1 cellular context compared by ENCODE assay signal in the genomic region with DNA sequence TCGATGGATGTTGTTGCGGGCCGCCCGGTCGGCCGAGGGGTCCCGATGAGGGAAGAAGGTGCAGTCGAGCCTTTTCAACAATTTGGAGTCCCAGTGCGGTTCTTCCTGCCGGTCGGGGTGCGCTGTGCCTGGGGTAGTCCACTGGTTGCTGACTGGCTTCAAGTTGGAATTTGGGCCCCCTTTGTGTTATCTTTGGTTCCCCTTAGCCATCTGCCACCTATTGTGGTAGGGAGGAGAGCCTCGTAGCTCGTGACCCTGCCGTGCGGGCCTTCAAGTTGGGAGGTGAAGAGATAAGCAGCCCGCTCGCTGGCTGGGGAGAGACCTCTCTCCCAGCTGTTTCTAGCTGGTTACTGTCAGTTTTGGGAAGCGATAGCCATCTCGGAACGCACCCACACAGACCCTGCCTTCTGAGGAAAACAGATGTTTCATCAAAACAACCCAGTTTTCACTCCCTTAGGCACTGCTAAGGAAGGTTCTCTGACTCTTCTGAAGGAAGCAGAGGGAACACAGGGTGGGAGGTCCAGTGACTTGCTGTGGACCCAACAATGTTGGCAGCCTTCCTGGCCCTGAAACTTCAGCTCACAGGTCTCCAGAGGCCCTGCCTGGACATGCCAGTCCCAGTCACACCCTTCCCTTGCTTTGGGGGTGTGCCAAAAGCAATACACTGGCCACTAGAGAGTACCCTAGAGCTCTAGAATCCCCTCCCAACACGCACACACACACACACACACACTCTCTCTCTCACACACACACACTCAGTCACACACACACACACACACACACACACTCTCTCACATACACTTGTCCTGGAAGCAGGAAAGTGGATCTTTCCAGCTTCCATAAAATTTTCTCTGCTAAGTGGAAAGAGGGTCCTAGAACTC.
TF ChIP-seq lines count a peak whose summit lies in the region.

No MANE protein-coding gene starts in this region.

TF ChIP-seq in K562, 482 proteins besides CTCF, POLR2A, EP300 and RAD21 (continued from another document and continues in another):
- TF ChIP-seq, protein P1, sequence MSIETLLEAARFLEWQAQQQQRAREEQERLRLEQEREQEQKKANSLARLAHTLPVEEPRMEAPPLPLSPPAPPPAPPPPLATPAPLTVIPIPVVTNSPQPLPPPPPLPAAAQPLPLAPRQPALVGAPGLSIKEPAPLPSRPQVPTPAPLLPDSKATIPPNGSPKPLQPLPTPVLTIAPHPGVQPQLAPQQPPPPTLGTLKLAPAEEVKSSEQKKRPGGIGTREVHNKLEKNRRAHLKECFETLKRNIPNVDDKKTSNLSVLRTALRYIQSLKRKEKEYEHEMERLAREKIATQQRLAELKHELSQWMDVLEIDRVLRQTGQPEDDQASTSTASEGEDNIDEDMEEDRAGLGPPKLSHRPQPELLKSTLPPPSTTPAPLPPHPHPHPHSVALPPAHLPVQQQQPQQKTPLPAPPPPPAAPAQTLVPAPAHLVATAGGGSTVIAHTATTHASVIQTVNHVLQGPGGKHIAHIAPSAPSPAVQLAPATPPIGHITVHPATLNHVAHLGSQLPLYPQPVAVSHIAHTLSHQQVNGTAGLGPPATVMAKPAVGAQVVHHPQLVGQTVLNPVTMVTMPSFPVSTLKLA (conservative IDR thresholded peaks at IDR 0.05) = peak; percentile 81 to 89
- TF ChIP-seq ZNF274 (IDR thresholded peaks at IDR 0.05; ENCODE audit: borderline replicate concordance, low read depth, low read length) = no peak
- peak; percentile 30 for TF ChIP-seq TBP (optimal IDR thresholded peaks at IDR 0.05; ENCODE audit: low read depth, low read length)
- TF ChIP-seq TEAD1 (CRISPR knock-in tag; IDR thresholded peaks at IDR 0.05) = peak; percentile 4 to 82; a peak in 2 of 4 replicates
- 0 out of 2 replicates have a peak, but pooled peaks have one; percentile 36 for TF ChIP-seq ZBTB17 (CRISPR knock-in tag; IDR thresholded peaks at IDR 0.05)
- TF ChIP-seq NBN (IDR thresholded peaks at IDR 0.05; ENCODE audit: low read depth) = peak; percentile 72
- TF ChIP-seq, protein P2, sequence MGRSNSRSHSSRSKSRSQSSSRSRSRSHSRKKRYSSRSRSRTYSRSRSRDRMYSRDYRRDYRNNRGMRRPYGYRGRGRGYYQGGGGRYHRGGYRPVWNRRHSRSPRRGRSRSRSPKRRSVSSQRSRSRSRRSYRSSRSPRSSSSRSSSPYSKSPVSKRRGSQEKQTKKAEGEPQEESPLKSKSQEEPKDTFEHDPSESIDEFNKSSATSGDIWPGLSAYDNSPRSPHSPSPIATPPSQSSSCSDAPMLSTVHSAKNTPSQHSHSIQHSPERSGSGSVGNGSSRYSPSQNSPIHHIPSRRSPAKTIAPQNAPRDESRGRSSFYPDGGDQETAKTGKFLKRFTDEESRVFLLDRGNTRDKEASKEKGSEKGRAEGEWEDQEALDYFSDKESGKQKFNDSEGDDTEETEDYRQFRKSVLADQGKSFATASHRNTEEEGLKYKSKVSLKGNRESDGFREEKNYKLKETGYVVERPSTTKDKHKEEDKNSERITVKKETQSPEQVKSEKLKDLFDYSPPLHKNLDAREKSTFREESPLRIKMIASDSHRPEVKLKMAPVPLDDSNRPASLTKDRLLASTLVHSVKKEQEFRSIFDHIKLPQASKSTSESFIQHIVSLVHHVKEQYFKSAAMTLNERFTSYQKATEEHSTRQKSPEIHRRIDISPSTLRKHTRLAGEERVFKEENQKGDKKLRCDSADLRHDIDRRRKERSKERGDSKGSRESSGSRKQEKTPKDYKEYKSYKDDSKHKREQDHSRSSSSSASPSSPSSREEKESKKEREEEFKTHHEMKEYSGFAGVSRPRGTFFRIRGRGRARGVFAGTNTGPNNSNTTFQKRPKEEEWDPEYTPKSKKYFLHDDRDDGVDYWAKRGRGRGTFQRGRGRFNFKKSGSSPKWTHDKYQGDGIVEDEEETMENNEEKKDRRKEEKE (IDR thresholded peaks at IDR 0.05; ENCODE audit: borderline replicate concordance in 1 of 2, control insufficient read depth in 1 of 2, low read depth in 2 of 2, low read length in 1 of 2) = peak in 1 of 2 experiments; percentile 45; a peak in 1 of 4 replicates
- peak; percentile 54; the same call in 1 of the 2 replicates for TF ChIP-seq CREB1 (IDR thresholded peaks at IDR 0.05)
- no peak for TF ChIP-seq CREB1 (CRISPR knock-in tag; IDR thresholded peaks at IDR 0.05)
- TF ChIP-seq, protein P3, sequence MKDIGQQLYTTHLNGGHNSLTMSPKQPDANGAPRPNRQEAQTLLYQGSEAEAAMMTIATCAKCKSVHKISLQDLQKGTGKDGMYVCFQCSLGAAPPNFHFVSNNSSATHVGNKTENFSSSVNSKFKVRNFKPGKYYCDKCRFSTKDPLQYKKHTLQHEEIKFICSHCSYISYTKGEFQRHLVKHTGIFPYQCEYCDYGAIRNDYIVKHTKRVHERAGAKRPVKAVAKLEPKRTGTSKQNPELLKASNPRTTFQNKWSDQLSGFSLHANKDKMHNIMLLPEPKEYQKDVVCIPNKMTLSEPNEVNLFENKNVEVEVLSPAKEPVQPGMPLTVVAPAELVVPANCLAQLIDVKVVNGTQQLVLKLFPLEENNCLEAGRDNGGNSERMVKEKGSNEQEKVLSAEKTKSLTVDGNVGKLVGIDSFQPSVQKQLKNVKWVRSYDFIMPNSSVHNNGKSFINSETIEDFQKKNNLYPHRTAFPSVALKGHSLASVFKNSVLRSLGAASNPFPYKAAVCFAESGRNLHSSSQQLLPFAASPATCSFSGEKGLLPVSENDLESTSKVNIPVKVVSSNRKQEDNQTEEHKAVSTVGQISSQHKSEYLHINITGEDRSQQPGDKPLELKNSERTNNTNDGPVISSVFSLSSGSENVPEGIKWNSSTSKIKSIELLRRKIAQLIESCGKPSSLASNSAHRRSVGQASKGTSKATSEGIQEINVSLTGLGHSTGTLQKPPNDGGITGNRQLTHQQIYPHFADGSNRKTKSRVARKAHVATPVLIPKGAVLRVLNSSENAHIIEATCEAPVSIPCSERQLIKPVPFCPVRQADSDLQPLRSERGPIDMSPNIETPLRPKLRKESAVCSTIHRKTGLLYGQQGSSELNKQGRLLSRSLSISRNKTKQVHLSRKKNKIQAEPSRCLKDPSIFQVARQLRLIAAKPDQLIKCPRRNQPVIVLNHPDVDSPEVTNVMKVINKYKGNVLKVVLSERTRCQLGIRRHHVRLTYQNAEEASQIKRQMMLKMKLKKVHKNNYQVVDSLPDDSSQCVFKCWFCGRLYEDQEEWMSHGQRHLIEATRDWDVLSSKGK (CRISPR knock-in tag; IDR thresholded peaks at IDR 0.05) = no peak
- no peak for TF ChIP-seq FOXJ2 (tag; IDR thresholded peaks at IDR 0.05)
- no peak for TF ChIP-seq HDAC6 (IDR thresholded peaks at IDR 0.05; ENCODE audit: low read depth, low read length)
- TF ChIP-seq NCOA2 (IDR thresholded peaks at IDR 0.05; ENCODE audit: partially characterized antibody in 2 of 2) = no peak
- no peak for TF ChIP-seq WHSC1 (IDR thresholded peaks at IDR 0.05; ENCODE audit: low read length)
- TF ChIP-seq ELF2 (CRISPR knock-in tag; IDR thresholded peaks at IDR 0.05) = no peak
- peak; percentile 89 for TF ChIP-seq GATAD2B (IDR thresholded peaks at IDR 0.05; ENCODE audit: borderline replicate concordance)
- TF ChIP-seq, protein P4, sequence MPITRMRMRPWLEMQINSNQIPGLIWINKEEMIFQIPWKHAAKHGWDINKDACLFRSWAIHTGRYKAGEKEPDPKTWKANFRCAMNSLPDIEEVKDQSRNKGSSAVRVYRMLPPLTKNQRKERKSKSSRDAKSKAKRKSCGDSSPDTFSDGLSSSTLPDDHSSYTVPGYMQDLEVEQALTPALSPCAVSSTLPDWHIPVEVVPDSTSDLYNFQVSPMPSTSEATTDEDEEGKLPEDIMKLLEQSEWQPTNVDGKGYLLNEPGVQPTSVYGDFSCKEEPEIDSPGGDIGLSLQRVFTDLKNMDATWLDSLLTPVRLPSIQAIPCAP (CRISPR knock-in tag; IDR thresholded peaks at IDR 0.05; ENCODE audit: borderline replicate concordance) = no peak
- peak; percentile 49; the same call in 1 of the 2 replicates for TF ChIP-seq ZEB2 (IDR thresholded peaks at IDR 0.05)
- no peak for TF ChIP-seq U2AF1 (optimal IDR thresholded peaks at IDR 0.05; ENCODE audit: low read depth, low read length)
- no peak for TF ChIP-seq BDP1 (IDR thresholded peaks at IDR 0.05; ENCODE audit: insufficient read depth, insufficient read length)
- TF ChIP-seq, protein P5, sequence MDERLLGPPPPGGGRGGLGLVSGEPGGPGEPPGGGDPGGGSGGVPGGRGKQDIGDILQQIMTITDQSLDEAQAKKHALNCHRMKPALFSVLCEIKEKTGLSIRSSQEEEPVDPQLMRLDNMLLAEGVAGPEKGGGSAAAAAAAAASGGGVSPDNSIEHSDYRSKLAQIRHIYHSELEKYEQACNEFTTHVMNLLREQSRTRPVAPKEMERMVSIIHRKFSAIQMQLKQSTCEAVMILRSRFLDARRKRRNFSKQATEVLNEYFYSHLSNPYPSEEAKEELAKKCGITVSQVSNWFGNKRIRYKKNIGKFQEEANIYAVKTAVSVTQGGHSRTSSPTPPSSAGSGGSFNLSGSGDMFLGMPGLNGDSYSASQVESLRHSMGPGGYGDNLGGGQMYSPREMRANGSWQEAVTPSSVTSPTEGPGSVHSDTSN (CRISPR knock-in tag; IDR thresholded peaks at IDR 0.05; ENCODE audit: low read depth) = no peak
- TF ChIP-seq, protein P5 (tag; conservative IDR thresholded peaks at IDR 0.05; ENCODE audit: low read depth) = 0 out of 2 replicates have a peak, but pooled peaks have one; percentile 17
- no peak for TF ChIP-seq TFAM (CRISPR knock-in tag; conservative IDR thresholded peaks at IDR 0.05)
- TF ChIP-seq CHD2 (IDR thresholded peaks at IDR 0.05; ENCODE audit: low read depth, low read length) = no peak
- no peak for TF ChIP-seq SAFB (IDR thresholded peaks at IDR 0.05; ENCODE audit: borderline replicate concordance, low read depth, low read length)
- peak; percentile 58 for TF ChIP-seq ZKSCAN1 (IDR thresholded peaks at IDR 0.05; ENCODE audit: low read depth, low read length)
- peak; percentile 74 for TF ChIP-seq TCF3 (CRISPR knock-in tag; IDR thresholded peaks at IDR 0.05)
- TF ChIP-seq BACH1 (tag; IDR thresholded peaks at IDR 0.05) = peak; percentile 52; the same call in 1 of the 2 replicates
- 0 out of 2 replicates have a peak, but pooled peaks have one; percentile 5 for TF ChIP-seq GTF2E2 (tag; IDR thresholded peaks at IDR 0.05)
- TF ChIP-seq CBFA2T3 (IDR thresholded peaks at IDR 0.05) = peak; percentile 93
- TF ChIP-seq CBFA2T2 (conservative IDR thresholded peaks at IDR 0.05) = peak; percentile 90
- peak in 1 of 2 experiments; percentile 84; a peak in 3 of 4 replicates for TF ChIP-seq ETV6 (IDR thresholded peaks at IDR 0.05; ENCODE audit: borderline replicate concordance in 1 of 2, low read depth in 2 of 2, low read length in 1 of 2)
- no peak for TF ChIP-seq ETV6 (CRISPR knock-in tag; IDR thresholded peaks at IDR 0.05; ENCODE audit: borderline replicate concordance)
- TF ChIP-seq JUNB (CRISPR knock-in tag; conservative IDR thresholded peaks at IDR 0.05) = 0 out of 2 replicates have a peak, but pooled peaks have one; percentile 32
- TF ChIP-seq, protein P6, sequence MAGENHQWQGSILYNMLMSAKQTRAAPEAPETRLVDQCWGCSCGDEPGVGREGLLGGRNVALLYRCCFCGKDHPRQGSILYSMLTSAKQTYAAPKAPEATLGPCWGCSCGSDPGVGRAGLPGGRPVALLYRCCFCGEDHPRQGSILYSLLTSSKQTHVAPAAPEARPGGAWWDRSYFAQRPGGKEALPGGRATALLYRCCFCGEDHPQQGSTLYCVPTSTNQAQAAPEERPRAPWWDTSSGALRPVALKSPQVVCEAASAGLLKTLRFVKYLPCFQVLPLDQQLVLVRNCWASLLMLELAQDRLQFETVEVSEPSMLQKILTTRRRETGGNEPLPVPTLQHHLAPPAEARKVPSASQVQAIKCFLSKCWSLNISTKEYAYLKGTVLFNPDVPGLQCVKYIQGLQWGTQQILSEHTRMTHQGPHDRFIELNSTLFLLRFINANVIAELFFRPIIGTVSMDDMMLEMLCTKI (IDR thresholded peaks at IDR 0.05; ENCODE audit: partially characterized antibody) = no peak
- TF ChIP-seq HSF4 (CRISPR knock-in tag; IDR thresholded peaks at IDR 0.05; ENCODE audit: borderline replicate concordance) = no peak
- TF ChIP-seq ETV1 (tag; conservative IDR thresholded peaks at IDR 0.05; ENCODE audit: low read depth) = no peak
- no peak for TF ChIP-seq THRAP3 (IDR thresholded peaks at IDR 0.05; ENCODE audit: borderline replicate concordance)
- no peak for TF ChIP-seq ZNF444 (CRISPR knock-in tag; IDR thresholded peaks at IDR 0.05)
- TF ChIP-seq, protein P7, sequence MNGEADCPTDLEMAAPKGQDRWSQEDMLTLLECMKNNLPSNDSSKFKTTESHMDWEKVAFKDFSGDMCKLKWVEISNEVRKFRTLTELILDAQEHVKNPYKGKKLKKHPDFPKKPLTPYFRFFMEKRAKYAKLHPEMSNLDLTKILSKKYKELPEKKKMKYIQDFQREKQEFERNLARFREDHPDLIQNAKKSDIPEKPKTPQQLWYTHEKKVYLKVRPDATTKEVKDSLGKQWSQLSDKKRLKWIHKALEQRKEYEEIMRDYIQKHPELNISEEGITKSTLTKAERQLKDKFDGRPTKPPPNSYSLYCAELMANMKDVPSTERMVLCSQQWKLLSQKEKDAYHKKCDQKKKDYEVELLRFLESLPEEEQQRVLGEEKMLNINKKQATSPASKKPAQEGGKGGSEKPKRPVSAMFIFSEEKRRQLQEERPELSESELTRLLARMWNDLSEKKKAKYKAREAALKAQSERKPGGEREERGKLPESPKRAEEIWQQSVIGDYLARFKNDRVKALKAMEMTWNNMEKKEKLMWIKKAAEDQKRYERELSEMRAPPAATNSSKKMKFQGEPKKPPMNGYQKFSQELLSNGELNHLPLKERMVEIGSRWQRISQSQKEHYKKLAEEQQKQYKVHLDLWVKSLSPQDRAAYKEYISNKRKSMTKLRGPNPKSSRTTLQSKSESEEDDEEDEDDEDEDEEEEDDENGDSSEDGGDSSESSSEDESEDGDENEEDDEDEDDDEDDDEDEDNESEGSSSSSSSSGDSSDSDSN (IDR thresholded peaks at IDR 0.05; ENCODE audit: borderline replicate concordance in 1 of 2, low read depth in 2 of 2, low read length in 2 of 2) = no peak; a peak in 2 of 4 replicates
- TF ChIP-seq TARDBP (IDR thresholded peaks at IDR 0.05) = 0 out of 2 replicates have a peak, but pooled peaks have one; percentile 28
- no peak for TF ChIP-seq NFXL1 (CRISPR knock-in tag; IDR thresholded peaks at IDR 0.05)
- TF ChIP-seq BRF1 (IDR thresholded peaks at IDR 0.05; ENCODE audit: borderline replicate concordance, extremely low read depth, insufficient read length) = no peak
- no peak for TF ChIP-seq CHCHD3 (CRISPR knock-in tag; IDR thresholded peaks at IDR 0.05)
